ENCODE assay signal across 8 cellular contexts in the genomic region with DNA sequence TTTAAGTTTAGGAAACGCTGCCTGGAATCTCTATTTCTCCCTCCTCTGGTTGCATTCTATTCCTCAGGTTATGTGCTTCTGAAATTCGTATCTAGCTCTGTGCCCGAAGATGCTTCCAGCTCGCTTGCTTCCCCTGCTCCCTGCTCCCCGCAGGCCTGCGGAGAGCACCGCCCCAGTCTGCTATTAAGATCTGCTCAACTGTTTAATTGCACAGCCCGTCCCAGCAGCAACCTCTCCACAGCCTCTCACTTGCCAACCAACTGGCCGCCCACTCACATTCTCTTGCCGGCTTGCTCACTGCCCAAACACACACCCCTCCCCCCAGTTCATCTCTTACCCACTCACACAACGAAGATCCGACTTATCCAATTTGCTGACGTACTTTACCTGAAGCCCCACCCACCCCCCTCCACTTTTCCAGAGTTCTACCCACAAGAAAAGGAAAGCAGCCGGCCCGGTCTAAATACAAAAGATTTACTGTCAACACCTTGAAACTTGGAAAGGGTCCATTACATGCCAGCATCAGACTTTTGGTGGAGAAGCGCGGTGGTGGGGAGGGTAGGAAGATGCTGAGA.
DNase-seq lines count a peak whose midpoint lies in the region; ATAC-seq and TF ChIP-seq lines count a peak whose summit lies in the region.

No MANE protein-coding gene starts in this region.

- H3K27ac ChIP-seq in caudate nucleus (ENCODE audit: low read depth, low read length) = peak overlapping the region; percentile 77
- H3K27ac ChIP-seq in lower lobe of right lung = peak overlapping the region; percentile 73
- H3K27ac ChIP-seq in tibial nerve = peak overlapping the region; percentile 49 to 99 (median 88)

- H3K4me3 ChIP-seq in BJ (ENCODE audit: low read depth, low read length) (no peak overlapping the region), lower lobe of right lung (no peak overlapping the region), tibial nerve (no peak overlapping the region)

- WGBS in tibial nerve, 2 donors = 23 to 26% methylated on average over 17 of the region's 17 CpGs

- peak; percentile 86 to 87 for ATAC-seq in lower lobe of right lung

- peak; percentile 73 for DNase-seq in BJ (ENCODE audit: low read depth)
- peak; percentile 95 for DNase-seq in NCI-H226
- DNase-seq in caudate nucleus (lab: John Stamatoyannopoulos, UW) = peak in 42 of 61 donors; percentile 9 to 94 (median 50)
- DNase-seq in lower lobe of right lung = peak; percentile 85
- DNase-seq in tibial nerve (ENCODE audit: low spot score in 2 of 2) = peak in 1 of 2 donors; percentile 61
- no peak for DNase-seq in NOMO-1 treated with DMSO at 0.1 percent for 48 hours (lab: John Stamatoyannopoulos, UW; ENCODE audit: unreplicated experiment)
- DNase-seq in NCI-H2171 (lab: John Stamatoyannopoulos, UW) = no peak
- DNase-seq in SK-N-DZ (ENCODE audit: low spot score) = no peak

- peaks cover 94% of the 10 kb centered on the region for H3K4me1 ChIP-seq in lower lobe of right lung
- H3K4me1 ChIP-seq in tibial nerve = peaks cover 0 to 100% (median 79%) of the 10 kb centered on the region in 4 donors

- intact Hi-C loops in lower lobe of right lung (cut with DNase I) = no loop called here

- POLR2A ChIA-PET in BJ (lab: Charles Lee) = interaction anchor here (0.6 kb wide), 1 partner anchor 14 kb away, joined by 3 read pairs; no protein-coding TSS in a partner anchor

- no peaks in the 10 kb centered on the region for H3K27me3 ChIP-seq in BJ (ENCODE audit: control insufficient read depth, insufficient read depth, low read length)
- no peaks in the 10 kb centered on the region for H3K27me3 ChIP-seq in lower lobe of right lung (ENCODE audit: low read depth)
- H3K27me3 ChIP-seq in tibial nerve = no peaks in the 10 kb centered on the region

- TF ChIP-seq EP300 in tibial nerve (IDR thresholded peaks at IDR 0.05) = peak in 1 of 2 donors; percentile 71

- TF ChIP-seq CTCF in BJ (IDR thresholded peaks at IDR 0.05; ENCODE audit: insufficient read depth, low read depth, low read length) (no peak), lower lobe of right lung (IDR thresholded peaks at IDR 0.05) (no peak), tibial nerve (IDR thresholded peaks at IDR 0.05) (no peak)

- TF ChIP-seq POLR2A in tibial nerve (IDR thresholded peaks at IDR 0.05) = peak in 1 of 2 donors; percentile 42

- CTCF ChIA-PET in BJ (lab: Yijun Ruan, JAX) = no interaction called here

- peaks cover 44% of the 10 kb centered on the region for H3K36me3 ChIP-seq in BJ (ENCODE audit: control insufficient read depth, insufficient read depth, low read length)
- peaks cover 53% of the 10 kb centered on the region for H3K36me3 ChIP-seq in lower lobe of right lung
- peaks cover 0 to 34% (median 0%) of the 10 kb centered on the region in 3 donors for H3K36me3 ChIP-seq in tibial nerve

- no peaks in the 10 kb centered on the region for H3K9me3 ChIP-seq in lower lobe of right lung
- no peaks in the 10 kb centered on the region for H3K9me3 ChIP-seq in tibial nerve

Comparison
In these comparisons a context has a peak if more than half of its experiments do, and no peak if none do; other contexts are left out.
1. DNase-seq: peak in BJ (single experiment), NCI-H226 (single experiment), caudate nucleus (42 of 61) and lower lobe of right lung (single experiment); none in NOMO-1 treated with DMSO at 0.1 percent for 48 hours (single experiment), NCI-H2171 (single experiment) and SK-N-DZ (single experiment).
2. Peak in every context shown above with its lines, with median percentiles within 50 percentile points of each other: H3K27ac ChIP-seq.